Comparison of ENCODE assay signal across 23 cellular contexts in the genomic region with DNA sequence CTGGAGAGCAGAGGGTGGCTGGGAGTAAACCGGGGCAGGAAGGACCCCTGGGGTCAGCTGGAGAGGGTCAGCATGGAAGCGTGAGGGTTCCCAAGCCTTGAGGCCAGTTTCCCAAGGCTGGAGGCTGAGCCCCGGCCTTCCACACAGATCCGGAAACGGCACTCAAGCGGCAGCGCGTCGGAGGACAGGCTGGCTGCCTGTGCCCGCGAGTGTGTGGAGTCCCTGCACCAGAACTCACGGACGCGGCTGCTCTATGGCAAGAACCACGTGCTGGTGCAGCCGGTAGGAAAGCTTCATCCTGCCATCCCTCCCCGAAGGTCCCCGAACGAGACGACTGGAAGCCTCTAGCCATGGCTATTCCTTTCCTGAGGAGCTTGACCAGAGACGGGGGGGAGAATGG.
"Had no signal": no experiment of that assay in that cellular context is flagged by ENCODE, and none has a peak within 500 bp of the region (broad histone marks: within the 10 kb centered on the region; RNA-seq: fewer than 3 reads in every experiment).

No MANE protein-coding gene starts in this region.

- H3K4me3 ChIP-seq: heart left ventricle had no signal

- DNase-seq: activated CD4-positive, alpha-beta memory T cell treated with anti-CD3 and anti-CD28 coated beads, Interleukin-2, amount 10 ng/mL, durations not matched to agents 7 days and 5 days; activated CD4-positive, alpha-beta T cell treated with anti-CD3 and anti-CD28 coated beads for 1 hour; activated CD4-positive, alpha-beta T cell treated with anti-CD3 and anti-CD28 coated beads for 4 hours; activated CD4-positive, alpha-beta T cell treated with anti-CD3 and anti-CD28 coated beads, Interleukin-2, amount 10 ng/mL, durations not matched to agents 7 days and 5 days; activated CD4-positive, alpha-beta T cell treated with anti-CD3 and anti-CD28 coated beads, Interleukin-2, amount 50 U/mL, for 4 hours; activated CD4-positive, CD25-positive, alpha-beta regulatory T cell; activated CD8-positive, alpha-beta memory T cell treated with anti-CD3 and anti-CD28 coated beads, Interleukin-2, amount 50 U/mL, for 48 hours; activated gamma-delta T cell; activated naive CD4-positive, alpha-beta T cell; activated naive CD4-positive, alpha-beta T cell treated with anti-CD3 and anti-CD28 coated beads, Interleukin-2, amount 10 ng/mL, durations not matched to agents 7 days and 5 days; activated naive CD8-positive, alpha-beta T cell treated with anti-CD3 and anti-CD28 coated beads, Interleukin-2, amount 10 ng/mL, durations not matched to agents 7 days and 5 days; activated T-cell treated with anti-CD3 and anti-CD28 coated beads for 4 hours; activated T-cell treated with anti-CD3 and anti-CD28 coated beads, Interleukin-2, amount 50 U/mL, for 24 hours; activated T-cell treated with anti-CD3 and anti-CD28 coated beads, Interleukin-2, amount 50 U/mL, for 72 hours; brain microvascular endothelial cell; effector memory CD4-positive, alpha-beta T cell; endodermal cell; foreskin fibroblast; T-cell; T1000 had no signal

- H3K27ac ChIP-seq: brain microvascular endothelial cell had no signal

- ATAC-seq: activated naive CD4-positive, alpha-beta T cell treated with anti-CD3 and anti-CD28 coated beads, Interleukin-2, amount 50 U/mL, for 72 hours; activated T-cell treated with anti-CD3 and anti-CD28 coated beads, Interleukin-2, amount 50 U/mL, for 72 hours; esophagus mucosa; T-cell had no signal

- H3K27me3 ChIP-seq: brain microvascular endothelial cell, heart left ventricle had no signal

- H3K9me3 ChIP-seq: heart left ventricle had no signal
